ENCODE assay signal across 5 cellular contexts in the genomic region with DNA sequence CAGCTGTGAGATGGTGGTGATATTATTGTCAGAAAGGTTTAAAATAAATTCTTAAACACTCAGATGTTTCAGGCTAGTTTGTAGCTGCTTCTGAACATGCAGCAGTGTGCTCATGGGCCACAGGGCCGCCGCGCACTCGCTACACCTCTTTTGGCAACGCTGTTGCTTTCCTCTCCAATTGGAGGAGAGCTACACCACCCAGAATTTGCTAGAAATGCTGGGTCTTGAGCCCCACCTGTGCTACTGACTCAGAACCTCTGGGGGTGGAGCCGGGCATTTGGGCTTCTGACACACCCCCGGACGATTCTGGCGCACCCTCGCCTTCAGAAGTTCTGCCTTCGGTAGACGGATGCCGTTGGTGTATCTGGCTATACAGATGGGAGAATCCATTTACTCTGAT. TPM values are rescaled to one million over a fixed set of nuclear protein-coding genes. Genes with fewer than 3 reads are reported as not detected.
"Had no signal": no experiment of that assay in that cellular context is flagged by ENCODE, and none has a peak within 500 bp of the region (broad histone marks: within the 10 kb centered on the region; RNA-seq: fewer than 3 reads in every experiment).

No MANE protein-coding gene starts in this region.

- DNase-seq: H9, HCEC 1CT, IMR-90 had no signal

- ATAC-seq: GM23338, K562 had no signal

- H3K4me3 ChIP-seq: GM23338, K562 had no signal

RNA-seq across cellular contexts. Expression of gene RAB17, which starts 52.5 kb away (rescaled TPM):
- total RNA-seq: IMR-90 had no signal
